ENCODE assay signal across 17 cellular contexts in the genomic region with DNA sequence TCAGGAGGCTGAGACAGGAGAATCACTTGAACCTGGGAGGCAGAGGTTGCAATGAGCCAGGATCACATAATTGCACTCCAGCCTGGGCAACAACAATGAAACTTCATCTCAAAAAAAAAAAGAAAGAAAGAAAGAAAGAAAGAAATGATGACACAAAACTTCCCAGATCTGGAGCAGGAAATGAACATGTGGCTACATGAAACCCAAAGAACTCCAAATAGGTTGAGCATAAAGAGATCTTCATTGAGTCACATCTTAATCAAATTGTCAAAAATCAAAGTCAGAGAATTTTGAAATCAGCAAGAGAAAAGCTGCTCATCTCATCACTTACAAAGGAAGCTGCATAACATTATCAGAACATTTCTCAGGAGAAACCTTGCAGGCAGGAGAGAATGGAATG.
DNase-seq lines count a peak whose midpoint lies in the region; ATAC-seq and TF ChIP-seq lines count a peak whose summit lies in the region.
"Had no signal": no experiment of that assay in that cellular context is flagged by ENCODE, and none has a peak within 500 bp of the region (broad histone marks: within the 10 kb centered on the region; RNA-seq: fewer than 3 reads in every experiment).

No MANE protein-coding gene starts in this region.

- H3K4me3 Mint-ChIP-seq in MCF 10A (ENCODE audit: unreplicated experiment) (no peak overlapping the region), osteocyte (ENCODE audit: unreplicated experiment) (no peak overlapping the region)
- H3K4me3 Mint-ChIP-seq: CD4-positive, alpha-beta memory T cell; GM23338; HFFc6 had no signal

- H4K20me1 ChIP-seq in mammary epithelial cell (ENCODE audit: insufficient read depth, low read length) = no peaks in the 10 kb centered on the region
- H4K20me1 ChIP-seq in neural cell (ENCODE audit: insufficient read depth) = no peaks in the 10 kb centered on the region

- H3K79me2 ChIP-seq in mammary epithelial cell (ENCODE audit: insufficient read depth, low read length) (no peaks in the 10 kb centered on the region), neural cell (replicated peaks; ENCODE audit: insufficient read depth, low read length) (no peaks in the 10 kb centered on the region)

- TF ChIP-seq EP300 in neural cell (conservative IDR thresholded peaks at IDR 0.05; ENCODE audit: poor library complexity, severe bottlenecking) = peak; percentile 67

- no peaks in the 10 kb centered on the region for H3K27me3 ChIP-seq in mammary epithelial cell (ENCODE audit: insufficient read depth, low read length)
- no peaks in the 10 kb centered on the region for H3K27me3 ChIP-seq in neural cell (ENCODE audit: insufficient read depth, low read depth, low read length)

- H3K27ac ChIP-seq in mammary epithelial cell (ENCODE audit: insufficient read depth, low read depth, low read length) (peak overlapping the region; percentile 41), neural cell (ENCODE audit: low read length) (peak overlapping the region; percentile 35)
- H3K27ac ChIP-seq: 22Rv1, A549, C4-2B had no signal

- no peaks in the 10 kb centered on the region for H3K9me3 ChIP-seq in mammary epithelial cell (replicated peaks; ENCODE audit: insufficient read depth, low read length)
- no peaks in the 10 kb centered on the region for H3K9me3 ChIP-seq in neural cell (ENCODE audit: low read length)

- no peak overlapping the region for H3K4me3 ChIP-seq in mammary epithelial cell (replicated peaks in 1 of 3; ENCODE audit: insufficient read depth in 1 of 3, low read depth in 2 of 3, low read length in 3 of 3)
- no peak overlapping the region for H3K4me3 ChIP-seq in epithelial cell of esophagus (ENCODE audit: low read length)
- no peak overlapping the region for H3K4me3 ChIP-seq in neural cell (ENCODE audit: low read length)
- H3K4me3 ChIP-seq: A549, GM23338 had no signal

- H3K9ac ChIP-seq in mammary epithelial cell (ENCODE audit: insufficient read depth, low read length) (no peak overlapping the region), neural cell (ENCODE audit: low read length) (no peak overlapping the region)

- H2AFZ ChIP-seq in mammary epithelial cell (ENCODE audit: low read depth, low read length) (no peak overlapping the region), neural cell (ENCODE audit: low read depth, low read length) (no peak overlapping the region)
- H2AFZ ChIP-seq: GM23338 had no signal

- CTCF ChIA-PET in mammary epithelial cell (lab: Charles Lee; ENCODE audit: low non-redundant PET) = no interaction called here
- CTCF ChIA-PET in MCF 10A (lab: Yijun Ruan, JAX) = interaction anchor here (0.6 to 1.2 kb wide), 5 partner anchors 9 to 1424 kb away, joined by 3 to 5 read pairs (median 3); no protein-coding TSS in a partner anchor

- H3K27me3 Mint-ChIP-seq in MCF 10A (ENCODE audit: insufficient read depth, unreplicated experiment) = no peaks in the 10 kb centered on the region
- no peaks in the 10 kb centered on the region for H3K27me3 Mint-ChIP-seq in osteocyte (ENCODE audit: unreplicated experiment)

- H3K36me3 ChIP-seq in mammary epithelial cell (ENCODE audit: insufficient read depth, low read length) = no peaks in the 10 kb centered on the region
- no peaks in the 10 kb centered on the region for H3K36me3 ChIP-seq in neural cell (ENCODE audit: insufficient read depth, low read length)

- intact Hi-C loops in mammary epithelial cell (cut with micrococcal nuclease) = no loop called here
- intact Hi-C loops in MCF 10A (cut with micrococcal nuclease) = loop anchor here (10.0 kb wide), 2 partner anchors 536 to 756 kb away; no protein-coding TSS in a partner anchor

- no peaks in the 10 kb centered on the region for H3F3A ChIP-seq in neural cell (ENCODE audit: insufficient read depth, low read length, poor library complexity, severe bottlenecking)

- H3K9me3 Mint-ChIP-seq in MCF 10A (ENCODE audit: unreplicated experiment) (no peaks in the 10 kb centered on the region), osteocyte (ENCODE audit: unreplicated experiment) (peaks cover 5% of the 10 kb centered on the region)

- POLR2A ChIA-PET in MCF 10A (lab: Yijun Ruan, JAX) = interaction anchor here (0.6 to 2.6 kb wide), 2 partner anchors 233 to 248 kb away, joined by 3 to 15 read pairs; a partner anchor contains a TSS

- peak overlapping the region; percentile 15 for H3K4me2 ChIP-seq in mammary epithelial cell (ENCODE audit: insufficient read depth, low read depth, low read length)
- no peak overlapping the region for H3K4me2 ChIP-seq in neural cell (ENCODE audit: low read length)
- H3K4me2 ChIP-seq: A549, GM23338 had no signal

- BruUV-seq in mammary epithelial cell (replicated peaks; lab: Mats Ljungman, UMichigan) (no TSS peak), MCF 10A (replicated peaks; lab: Mats Ljungman, UMichigan) (no TSS peak)

- no peak for ATAC-seq in HG03521 (IDR thresholded peaks at IDR 0.05; ENCODE audit: unreplicated experiment)
- ATAC-seq: A549, GM23338 had no signal

- dilution Hi-C loops in mammary epithelial cell (cut with HindIII; ENCODE audit: low sequenced_read_pairs) = no loop called here

- H3K36me3 Mint-ChIP-seq in MCF 10A (ENCODE audit: insufficient read depth, unreplicated experiment) (no peaks in the 10 kb centered on the region), osteocyte (ENCODE audit: unreplicated experiment) (no peaks in the 10 kb centered on the region)
- H3K36me3 Mint-ChIP-seq: CD4-positive, alpha-beta memory T cell had no signal

- TF ChIP-seq CTCF in mammary epithelial cell (conservative IDR thresholded peaks at IDR 0.05 in 1 of 2, IDR thresholded peaks at IDR 0.05 in 1 of 2; ENCODE audit: extremely low read depth in 1 of 2, insufficient read depth in 1 of 2, low read depth in 1 of 2, low read length in 2 of 2) (no peak), MCF 10A (IDR thresholded peaks at IDR 0.05; ENCODE audit: unreplicated experiment) (no peak), epithelial cell of esophagus (IDR thresholded peaks at IDR 0.05; ENCODE audit: insufficient read depth, low read depth, low read length, missing control alignments) (no peak), neural cell (IDR thresholded peaks at IDR 0.05; ENCODE audit: poor library complexity, severe bottlenecking) (no peak), osteocyte (IDR thresholded peaks at IDR 0.05) (no peak)

- DNase-seq in mammary epithelial cell = peak; percentile 71
- DNase-seq in MCF 10A (ENCODE audit: unreplicated experiment) = no peak
- peak; percentile 76 for DNase-seq in epithelial cell of esophagus (ENCODE audit: low read depth)
- DNase-seq in CD1c-positive myeloid dendritic cell (ENCODE audit: extremely low spot score) = no peak
- DNase-seq in osteocyte (ENCODE audit: extremely low spot score, unreplicated experiment) = no peak
- DNase-seq: AML-193; CD4-positive, alpha-beta memory T cell; DMS79 treated with DMSO at 0.1 percent for 48 hours; GF-D8; HCEC 1CT; HFFc6 had no signal

- H3K27ac Mint-ChIP-seq in MCF 10A (ENCODE audit: low read depth, unreplicated experiment) (no peak overlapping the region), osteocyte (ENCODE audit: unreplicated experiment) (no peak overlapping the region)
- H3K27ac Mint-ChIP-seq: CD4-positive, alpha-beta memory T cell had no signal

- no peaks in the 10 kb centered on the region for H3K9me2 ChIP-seq in neural cell (ENCODE audit: insufficient read depth, low read length)

- TF ChIP-seq RAD21 in neural cell (conservative IDR thresholded peaks at IDR 0.05) = no peak

- H3K4me1 Mint-ChIP-seq in MCF 10A (ENCODE audit: insufficient read depth, unreplicated experiment) (peaks cover 41% of the 10 kb centered on the region), osteocyte (ENCODE audit: unreplicated experiment) (peaks cover 58% of the 10 kb centered on the region)
- H3K4me1 Mint-ChIP-seq: CD4-positive, alpha-beta memory T cell had no signal

- peaks cover 40% of the 10 kb centered on the region for H3K4me1 ChIP-seq in mammary epithelial cell (ENCODE audit: insufficient read depth, low read length)

- in situ Hi-C loops in mammary epithelial cell (cut with MboI; ENCODE audit: low sequenced_read_pairs in 2 of 2) = loop anchor here (25.0 kb wide), 2 partner anchors 238 to 1388 kb away; a partner anchor contains a TSS

TF ChIP-seq in neural cell, 6 proteins besides CTCF, POLR2A, EP300 and RAD21:
- TF ChIP-seq POLR2AphosphoS5 (IDR thresholded peaks at IDR 0.05) = peak; percentile 24
- TF ChIP-seq TAF1 (IDR thresholded peaks at IDR 0.05; ENCODE audit: low read depth) = no peak
- TF ChIP-seq, protein P1, sequence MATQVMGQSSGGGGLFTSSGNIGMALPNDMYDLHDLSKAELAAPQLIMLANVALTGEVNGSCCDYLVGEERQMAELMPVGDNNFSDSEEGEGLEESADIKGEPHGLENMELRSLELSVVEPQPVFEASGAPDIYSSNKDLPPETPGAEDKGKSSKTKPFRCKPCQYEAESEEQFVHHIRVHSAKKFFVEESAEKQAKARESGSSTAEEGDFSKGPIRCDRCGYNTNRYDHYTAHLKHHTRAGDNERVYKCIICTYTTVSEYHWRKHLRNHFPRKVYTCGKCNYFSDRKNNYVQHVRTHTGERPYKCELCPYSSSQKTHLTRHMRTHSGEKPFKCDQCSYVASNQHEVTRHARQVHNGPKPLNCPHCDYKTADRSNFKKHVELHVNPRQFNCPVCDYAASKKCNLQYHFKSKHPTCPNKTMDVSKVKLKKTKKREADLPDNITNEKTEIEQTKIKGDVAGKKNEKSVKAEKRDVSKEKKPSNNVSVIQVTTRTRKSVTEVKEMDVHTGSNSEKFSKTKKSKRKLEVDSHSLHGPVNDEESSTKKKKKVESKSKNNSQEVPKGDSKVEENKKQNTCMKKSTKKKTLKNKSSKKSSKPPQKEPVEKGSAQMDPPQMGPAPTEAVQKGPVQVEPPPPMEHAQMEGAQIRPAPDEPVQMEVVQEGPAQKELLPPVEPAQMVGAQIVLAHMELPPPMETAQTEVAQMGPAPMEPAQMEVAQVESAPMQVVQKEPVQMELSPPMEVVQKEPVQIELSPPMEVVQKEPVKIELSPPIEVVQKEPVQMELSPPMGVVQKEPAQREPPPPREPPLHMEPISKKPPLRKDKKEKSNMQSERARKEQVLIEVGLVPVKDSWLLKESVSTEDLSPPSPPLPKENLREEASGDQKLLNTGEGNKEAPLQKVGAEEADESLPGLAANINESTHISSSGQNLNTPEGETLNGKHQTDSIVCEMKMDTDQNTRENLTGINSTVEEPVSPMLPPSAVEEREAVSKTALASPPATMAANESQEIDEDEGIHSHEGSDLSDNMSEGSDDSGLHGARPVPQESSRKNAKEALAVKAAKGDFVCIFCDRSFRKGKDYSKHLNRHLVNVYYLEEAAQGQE (IDR thresholded peaks at IDR 0.05; ENCODE audit: borderline replicate concordance) = peak; percentile 72

Comparison
In these comparisons a context has a peak if more than half of its experiments do, and no peak if none do; other contexts are left out.
1. DNase-seq: peak in mammary epithelial cell (single experiment) and epithelial cell of esophagus (single experiment); none in MCF 10A (single experiment), CD1c-positive myeloid dendritic cell (single experiment) and osteocyte (single experiment).